In genomic region chr6:150894935-150895686, GRCh38 we compare ENCODE assay signal across 9 cellular contexts.
A peak's percentile ranks its signal among the peaks of the same experiment; 100 is the strongest.
DNase-seq lines count a peak whose midpoint lies in the region; ATAC-seq and TF ChIP-seq lines count a peak whose summit lies in the region.
"Had no signal": no experiment of that assay in that cellular context is flagged by ENCODE, and none has a peak within 500 bp of the region (broad histone marks: within the 10 kb centered on the region; RNA-seq: fewer than 3 reads in every experiment).

No MANE protein-coding gene starts in this region.

- H3K27me3 ChIP-seq in GM06990 (replicated peaks; ENCODE audit: control insufficient read depth, insufficient read depth, low read length) = no peaks in the 10 kb centered on the region
- H3K27me3 ChIP-seq: tibial nerve had no signal

- TF ChIP-seq POLR2A in GM18505 (IDR thresholded peaks at IDR 0.05; ENCODE audit: borderline replicate concordance, extremely low read depth, insufficient read depth, insufficient read length) = no peak

- H3K36me3 ChIP-seq in GM06990 (ENCODE audit: control insufficient read depth, insufficient read depth, low read length) = peaks cover 4% of the 10 kb centered on the region

- peak; percentile 59 for DNase-seq in GM06990 (ENCODE audit: extremely low read depth, insufficient read length)
- peak; percentile 72 for DNase-seq in NCI-H1092 (lab: John Stamatoyannopoulos, UW)
- DNase-seq in activated effector memory CD4-positive, alpha-beta T cell treated with Interleukin-2 at 50 U/mL for 16 hours = peak; percentile 8
- peak; percentile 53 for DNase-seq in islet precursor cell
- DNase-seq in GF-D8 (lab: John Stamatoyannopoulos, UW) = no peak
- no peak for DNase-seq in inferior parietal cortex (ENCODE audit: extremely low spot score)

- ATAC-seq in GM21717 (IDR thresholded peaks at IDR 0.05; ENCODE audit: unreplicated experiment) (peak; percentile 65), GM18505 (IDR thresholded peaks at IDR 0.05; ENCODE audit: unreplicated experiment) (no peak)

- TF ChIP-seq CTCF in GM06990 (IDR thresholded peaks at IDR 0.05; ENCODE audit: insufficient read depth, low read length, poor library complexity, severe bottlenecking) = peak; percentile 1

- H3K4me3 ChIP-seq in GM06990 (replicated peaks; ENCODE audit: low read depth, low read length) = no peak overlapping the region; the same call in 1 of the 2 replicates
- H3K4me3 ChIP-seq: tibial nerve had no signal

Comparison
In these comparisons a context has a peak if more than half of its experiments do, and no peak if none do; other contexts are left out.
1. DNase-seq: peak in GM06990 (single experiment), NCI-H1092 (single experiment), activated effector memory CD4-positive, alpha-beta T cell treated with Interleukin-2 at 50 U/mL for 16 hours (single experiment) and islet precursor cell (single experiment); none in GF-D8 (single experiment) and inferior parietal cortex (single experiment).